ENCODE assay signal across 19 cellular contexts in the genomic region with DNA sequence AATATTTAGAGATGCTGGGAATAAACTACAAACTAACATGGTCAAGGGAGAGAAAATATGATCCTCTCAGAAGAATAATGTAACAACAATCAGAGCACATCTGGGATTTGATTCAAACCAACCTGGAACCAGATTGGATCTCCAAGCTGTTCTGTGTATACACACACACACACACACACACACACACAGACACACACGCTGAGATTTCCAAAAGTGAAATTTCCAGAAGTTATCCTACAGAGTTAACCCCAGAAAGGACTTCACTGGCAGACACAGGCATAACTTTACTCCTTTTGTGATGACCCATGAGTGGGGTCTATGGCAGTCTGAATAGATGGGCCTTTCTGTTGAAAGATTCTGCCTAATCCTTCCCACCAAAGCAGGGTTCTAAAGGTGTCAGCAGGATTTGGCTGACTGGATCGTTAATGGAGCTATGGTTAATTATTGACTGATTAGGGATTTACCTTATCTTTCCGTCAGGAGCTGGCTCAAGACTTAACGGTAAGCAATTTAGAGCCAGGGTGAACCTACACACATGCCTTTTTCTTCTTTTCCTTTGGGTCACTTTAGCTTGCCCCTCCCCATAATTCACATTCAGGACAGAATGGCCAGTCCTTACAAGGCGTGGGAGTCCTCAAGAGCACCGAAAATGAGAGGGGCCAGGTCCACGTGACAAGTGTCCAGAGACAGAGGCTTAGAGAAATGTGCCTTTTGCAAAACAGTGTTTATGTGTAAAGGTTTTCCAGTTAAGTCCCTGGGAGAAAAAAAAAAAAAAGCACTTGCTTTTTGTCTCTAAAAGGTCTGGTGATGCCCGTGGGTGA. TPM values are rescaled to one million over a fixed set of nuclear protein-coding genes. Genes with fewer than 3 reads are reported as not detected.
"Had no signal": no experiment of that assay in that cellular context is flagged by ENCODE, and none has a peak within 500 bp of the region (broad histone marks: within the 10 kb centered on the region; RNA-seq: fewer than 3 reads in every experiment).

No MANE protein-coding gene starts in this region.

- H3K4me3 Mint-ChIP-seq: activated B cell treated with CpG ODN at 0.5 μM for 24 hours; activated CD4-positive, alpha-beta T cell treated with anti-CD3 and anti-CD28 coated beads, Interleukin-2, amount 10 ng/mL, durations not matched to agents 24 days and 14 days; activated naive CD4-positive, alpha-beta T cell treated with anti-CD3 and anti-CD28 coated beads, Interleukin-2, amount 10 ng/mL, durations not matched to agents 7 days and 5 days; activated T-helper 17 cell treated with anti-CD3 and anti-CD28 coated beads, Interleukin-2, amount 50 U/mL, for 72 hours; naive thymus-derived CD4-positive, alpha-beta T cell had no signal

- H3K4me3 ChIP-seq: coronary artery, gastrocnemius medialis, lung, psoas muscle, suprapubic skin, upper lobe of right lung had no signal

- H3K9me3 ChIP-seq: gastrocnemius medialis, psoas muscle, suprapubic skin, upper lobe of right lung had no signal

- H3K36me3 ChIP-seq: gastrocnemius medialis, suprapubic skin, upper lobe of right lung had no signal

- H3K4me1 Mint-ChIP-seq: activated B cell treated with CpG ODN at 0.5 μM for 24 hours; activated CD4-positive, alpha-beta T cell treated with anti-CD3 and anti-CD28 coated beads, Interleukin-2, amount 10 ng/mL, durations not matched to agents 24 days and 14 days; activated T-helper 17 cell treated with anti-CD3 and anti-CD28 coated beads, Interleukin-2, amount 50 U/mL, for 72 hours had no signal

- H3K4me1 ChIP-seq: gastrocnemius medialis, psoas muscle, upper lobe of right lung had no signal

- H3K27ac Mint-ChIP-seq: activated B cell treated with CpG ODN at 0.5 μM for 24 hours; activated CD4-positive, alpha-beta T cell treated with anti-CD3 and anti-CD28 coated beads, Interleukin-2, amount 10 ng/mL, durations not matched to agents 24 days and 14 days; activated naive CD4-positive, alpha-beta T cell treated with anti-CD3 and anti-CD28 coated beads, Interleukin-2, amount 10 ng/mL, durations not matched to agents 7 days and 5 days; activated T-helper 17 cell treated with anti-CD3 and anti-CD28 coated beads, Interleukin-2, amount 50 U/mL, for 72 hours; naive thymus-derived CD4-positive, alpha-beta T cell had no signal

- H3K27ac ChIP-seq: coronary artery, epithelial cell of prostate, gastrocnemius medialis, psoas muscle, suprapubic skin, upper lobe of right lung had no signal

- H3K9me3 Mint-ChIP-seq: activated B cell treated with CpG ODN at 0.5 μM for 24 hours; activated CD4-positive, alpha-beta T cell treated with anti-CD3 and anti-CD28 coated beads, Interleukin-2, amount 10 ng/mL, durations not matched to agents 24 days and 14 days; activated naive CD4-positive, alpha-beta T cell treated with anti-CD3 and anti-CD28 coated beads, Interleukin-2, amount 10 ng/mL, durations not matched to agents 7 days and 5 days had no signal

- DNase-seq: activated B cell treated with CpG ODN at 0.5 μM for 24 hours; activated CD4-positive, alpha-beta T cell treated with anti-CD3 and anti-CD28 coated beads, Interleukin-2, amount 10 ng/mL, durations not matched to agents 24 days and 14 days; activated CD8-positive, alpha-beta memory T cell treated with anti-CD3 and anti-CD28 coated beads for 24 hours; activated naive CD4-positive, alpha-beta T cell treated with anti-CD3 and anti-CD28 coated beads, Interleukin-2, amount 10 ng/mL, durations not matched to agents 7 days and 5 days; caudate nucleus; effector CD4-positive, alpha-beta T cell; gastrocnemius medialis; naive thymus-derived CD4-positive, alpha-beta T cell; nucleus accumbens; psoas muscle; stimulated activated CD4-positive, alpha-beta T cell treated with anti-CD3 and anti-CD28 coated beads, Interleukin-2, amount 100 ng/mL, for 48 hours; stimulated activated naive CD4-positive, alpha-beta T cell treated with Interleukin-2 at 50 U/mL for 16 hours; upper lobe of right lung had no signal

RNA-seq across cellular contexts. Expression of a gene that starts 10.9 kb away (rescaled TPM):
- total RNA-seq: activated CD4-positive, alpha-beta T cell treated with anti-CD3 and anti-CD28 coated beads, Interleukin-2, amount 10 ng/mL, durations not matched to agents 24 days and 14 days; naive thymus-derived CD4-positive, alpha-beta T cell; T-helper 1 cell treated with Interleukin-12 subunit alpha and Interleukin-12 subunit beta and Interleukin-4 antibody, amounts not matched to agents 30 ng/mL and 1 ng/mL, for 36 hours had no signal
- polyA plus RNA-seq: naive thymus-derived CD4-positive, alpha-beta T cell had no signal
